Comparison of ENCODE assay signal across 8 cellular contexts in genomic region chr7:141014523-141015395, GRCh38.
DNase-seq lines count a peak whose midpoint lies in the region; ATAC-seq lines count a peak whose summit lies in the region.

MRPS33 (minus strand) TSS chr7:141014952; CDS start chr7:141010633, 4,319 bp downstream.

- ATAC-seq in GM19025 (IDR thresholded peaks at IDR 0.05; ENCODE audit: low read depth, unreplicated experiment) (peak; percentile 99), HG03342 (IDR thresholded peaks at IDR 0.05; ENCODE audit: unreplicated experiment) (peak; percentile 97)

- DNase-seq in AG20443 (ENCODE audit: low spot score) (peak; percentile 99), NCI-H345 treated with DMSO at 0.1 percent for 48 hours (lab: John Stamatoyannopoulos, UW; ENCODE audit: unreplicated experiment) (peak; percentile 94), iris pigment epithelial cell (ENCODE audit: low read depth) (peak; percentile 95)
- DNase-seq in activated CD4-positive, CD25-positive, alpha-beta regulatory T cell (lab: John Stamatoyannopoulos, UW) = peak; percentile 86 to 91 (median 90)
- peak; percentile 95 for DNase-seq in central memory CD4-positive, alpha-beta T cell
- DNase-seq in stimulated activated CD4-positive, alpha-beta T cell treated with anti-CD3 and anti-CD28 coated beads, Interleukin-12 subunit alpha, Interleukin-12 subunit beta, amount 100 ng/mL, for 24 hours (ENCODE audit: low read depth in 2 of 2) = peak; percentile 90 to 92

Comparison
In these comparisons a context has a peak if more than half of its experiments do, and no peak if none do; other contexts are left out.
1. Peak in every context shown above with its lines: DNase-seq and ATAC-seq.